ENCODE assay signal across 20 cellular contexts in the genomic region with DNA sequence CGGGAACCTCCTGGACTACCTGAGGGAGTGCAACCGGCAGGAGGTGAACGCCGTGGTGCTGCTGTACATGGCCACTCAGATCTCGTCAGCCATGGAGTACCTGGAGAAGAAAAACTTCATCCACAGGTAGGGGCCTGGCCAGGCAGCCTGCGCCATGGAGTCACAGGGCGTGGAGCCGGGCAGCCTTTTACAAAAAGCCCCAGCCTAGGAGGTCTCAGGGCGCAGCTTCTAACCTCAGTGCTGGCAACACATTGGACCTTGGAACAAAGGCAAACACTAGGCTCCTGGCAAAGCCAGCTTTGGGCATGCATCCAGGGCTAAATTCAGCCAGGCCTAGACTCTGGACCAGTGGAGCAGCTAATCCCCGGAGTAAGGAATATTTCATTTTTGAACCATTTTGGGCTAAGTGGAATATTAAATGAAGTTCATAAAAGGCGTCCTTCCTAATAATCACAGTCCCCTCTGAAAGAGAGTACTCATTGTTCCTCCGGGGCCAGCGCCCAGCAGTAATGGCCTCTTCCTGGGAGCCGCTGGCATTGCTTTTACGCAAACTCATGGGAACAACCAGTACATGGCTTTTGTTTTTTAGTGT. TPM values are rescaled to one million over a fixed set of nuclear protein-coding genes. Genes with fewer than 3 reads are reported as not detected.
A peak's percentile ranks its signal among the peaks of the same experiment; 100 is the strongest.
DNase-seq lines count a peak whose midpoint lies in the region; ATAC-seq, FAIRE-seq and TF ChIP-seq lines count a peak whose summit lies in the region.
"Had no signal": no experiment of that assay in that cellular context is flagged by ENCODE, and none has a peak within 500 bp of the region (broad histone marks: within the 10 kb centered on the region; RNA-seq: fewer than 3 reads in every experiment).

No MANE protein-coding gene starts in this region.

- H2AFZ ChIP-seq in HepG2 (ENCODE audit: low read length), result no peak overlapping the region

- H3K4me1 ChIP-seq in colonic mucosa (no peaks in the 10 kb centered on the region), HepG2 (ENCODE audit: insufficient read depth, low read length) (peaks cover 24% of the 10 kb centered on the region), stomach (peaks cover 27 to 70% (median 56%) of the 10 kb centered on the region in 4 donors), SJCRH30 (peaks cover 14% of the 10 kb centered on the region)
- H3K4me1 ChIP-seq: left lung had no signal

- intact Hi-C loops in colonic mucosa (cut with DNase I) (loop anchor here (5.0 kb wide), 1 partner anchor 124 kb away; no protein-coding TSS in a partner anchor), HepG2 (cut with micrococcal nuclease; ENCODE audit: unreplicated experiment) (loop anchor here (1.0 kb wide), 1 partner anchor 49 kb away; no protein-coding TSS in a partner anchor), stomach (cut with DNase I; ENCODE audit: low total_unique reads) (no loop called here)

- H3K4me2 ChIP-seq in HepG2 (ENCODE audit: low read depth, low read length), result peak overlapping the region; percentile 29; the same call in 1 of the 2 replicates
- H3K4me2 ChIP-seq: BLaER1 had no signal

- H3K79me2 ChIP-seq in HepG2 (ENCODE audit: insufficient read depth, low read length), result no peaks in the 10 kb centered on the region

- BruUV-seq in HepG2 (replicated peaks; lab: Mats Ljungman, UMichigan), result no TSS peak

- TF ChIP-seq CTCF in colonic mucosa (IDR thresholded peaks at IDR 0.05), result no peak
- no peak for TF ChIP-seq CTCF in HepG2 (CRISPR knock-in tag; IDR thresholded peaks at IDR 0.05)
- TF ChIP-seq CTCF in stomach (IDR thresholded peaks at IDR 0.05), result peak in 1 of 7 experiments; percentile 7

- CTCF ChIA-PET in HepG2 (lab: Yijun Ruan, JAX; ENCODE audit: low intra/inter-chr PET ratio, low total read pairs), result no interaction called here

- ATAC-seq in HepG2 (peak; percentile 99), GM18868 (IDR thresholded peaks at IDR 0.05; ENCODE audit: unreplicated experiment) (no peak), GM21528 (IDR thresholded peaks at IDR 0.05; ENCODE audit: low FRiP score, unreplicated experiment) (no peak)
- ATAC-seq: K562; left lung; stimulated activated effector memory CD8-positive, alpha-beta T cell treated with anti-CD3 and anti-CD28 coated beads, Interleukin-12 subunit alpha, Interleukin-12 subunit beta, amount 100 ng/mL, for 72 hours had no signal

- H3K27ac ChIP-seq in colonic mucosa (peak overlapping the region; percentile 19), HepG2 (ENCODE audit: extremely low read length, insufficient read depth, low read length) (peak overlapping the region; percentile 57), stomach (peak overlapping the region; percentile 48 to 79 (median 60)), SJCRH30 (no peak overlapping the region)
- H3K27ac ChIP-seq: BLaER1, left lung, neutrophil had no signal

- no peak overlapping the region for H3K4me3 ChIP-seq in colonic mucosa
- no peak overlapping the region for H3K4me3 ChIP-seq in HepG2 (replicated peaks in 1 of 3; ENCODE audit: insufficient read depth in 1 of 3, low read depth in 2 of 3, low read length in 3 of 3)
- no peak overlapping the region for H3K4me3 ChIP-seq in stomach
- H3K4me3 ChIP-seq in SJCRH30, result no peak overlapping the region
- H3K4me3 ChIP-seq: BLaER1, K562, left lung had no signal

- TF ChIP-seq EP300 in HepG2 (IDR thresholded peaks at IDR 0.05; ENCODE audit: low read depth in 2 of 2, low read length in 2 of 2) (no peak), HepG2 (CRISPR knock-in tag; IDR thresholded peaks at IDR 0.05; ENCODE audit: borderline replicate concordance) (no peak), stomach (IDR thresholded peaks at IDR 0.05) (peak; percentile 6)

- DNase-seq in NCI-H1092 (lab: John Stamatoyannopoulos, UW) (peak; percentile 82), colonic mucosa (peak; percentile 92), HepG2 (ENCODE audit: low spot score) (peak; percentile 84), stomach (peak; percentile 89), SJCRH30 (no peak), activated gamma-delta T cell (lab: John Stamatoyannopoulos, UW) (no peak)
- DNase-seq: activated CD4-positive, alpha-beta memory T cell treated with anti-CD3 and anti-CD28 coated beads, Interleukin-2, amount 10 ng/mL, durations not matched to agents 7 days and 5 days; activated naive CD4-positive, alpha-beta T cell treated with Interleukin-2 at 50 U/mL for 16 hours; dermis blood vessel endothelial cell; left lung; NCI-H2081 treated with DMSO at 0.1 percent for 48 hours; stimulated activated CD4-positive, alpha-beta T cell treated with anti-CD3 and anti-CD28 coated beads, Interleukin-2, amount 100 ng/mL, for 24 hours; T-helper 2 cell had no signal

- H3K27me3 ChIP-seq in colonic mucosa (no peaks in the 10 kb centered on the region), HepG2 (ENCODE audit: control insufficient read depth in 1 of 2, insufficient read depth in 2 of 2, low read length in 2 of 2) (no peaks in the 10 kb centered on the region), stomach (no peaks in the 10 kb centered on the region), SJCRH30 (no peaks in the 10 kb centered on the region)
- H3K27me3 ChIP-seq: BLaER1, left lung, neutrophil had no signal

- TF ChIP-seq RAD21 in HepG2 (CRISPR knock-in tag; IDR thresholded peaks at IDR 0.05), result no peak

- H4K20me1 ChIP-seq in HepG2 (ENCODE audit: insufficient read depth, low read length), result peaks cover 9% of the 10 kb centered on the region

- 44% methylated on average over 10 of the region's 15 CpGs for WGBS in HepG2 (ENCODE audit: low lambda C conversion rate)
- WGBS in stomach, 5 donors, result 32 to 56% (median 39%) methylated on average over 11 to 15 of the region's 15 CpGs

- peak; percentile 86 for FAIRE-seq in HepG2 (lab: Jason Lieb, UNC)
- FAIRE-seq: K562 had no signal

- TF ChIP-seq POLR2A in HepG2 (IDR thresholded peaks at IDR 0.05; ENCODE audit: insufficient read depth in 1 of 2, low read depth in 2 of 2, low read length in 2 of 2), result no peak
- no peak for TF ChIP-seq POLR2A in stomach (IDR thresholded peaks at IDR 0.05)

- in situ Hi-C loops in HepG2 (cut with HindIII; ENCODE audit: extremely low pct_ligation_motif_present, low pct_unique_long_range_greater_than_20kb), result no loop called here

- POLR2A ChIA-PET in HepG2 (lab: Yijun Ruan, JAX), result interaction anchor here (0.6 kb wide), 1 partner anchor 145 kb away, joined by 4 read pairs; no protein-coding TSS in a partner anchor

- H3K9ac ChIP-seq in colonic mucosa (ENCODE audit: low read depth in 2 of 2, low read length in 2 of 2) (peak overlapping the region in 1 of 2 donors; percentile 66), HepG2 (ENCODE audit: insufficient read depth, low read depth, low read length) (no peak overlapping the region)
- H3K9ac ChIP-seq: BLaER1 had no signal

- no peaks in the 10 kb centered on the region for H3K36me3 ChIP-seq in colonic mucosa
- H3K36me3 ChIP-seq in HepG2 (replicated peaks in 1 of 2; ENCODE audit: control insufficient read depth in 1 of 2, insufficient read depth in 2 of 2, low read length in 2 of 2), result peaks cover 24 to 74% of the 10 kb centered on the region in 2 experiments; a peak in 4 of 5 replicates
- peaks cover 52 to 94% (median 80%) of the 10 kb centered on the region in 4 donors for H3K36me3 ChIP-seq in stomach
- peaks cover 58% of the 10 kb centered on the region for H3K36me3 ChIP-seq in SJCRH30

- H3K9me3 ChIP-seq in colonic mucosa, result no peaks in the 10 kb centered on the region
- no peaks in the 10 kb centered on the region for H3K9me3 ChIP-seq in HepG2 (ENCODE audit: low read length)
- H3K9me3 ChIP-seq in stomach, result no peaks in the 10 kb centered on the region
- no peaks in the 10 kb centered on the region for H3K9me3 ChIP-seq in SJCRH30 (replicated peaks)
- H3K9me3 ChIP-seq: BLaER1, left lung, neutrophil had no signal

RNA-seq across cellular contexts. Expression of gene QRFP, which starts 23.6 kb away (rescaled TPM):
- total RNA-seq in colonic mucosa (under 1 TPM in 1 of 2 donors, not detected in 1; 0.77 TPM), HepG2 (2016; rRNA removed; fragmentation: Illumina TruSeq; extraction: Trizol) (not detected in 2 replicates), stomach (not detected)
- total RNA-seq in HepG2 (2016; cell fraction: cytosol; rRNA removed; fragmentation: Illumina TruSeq; extraction: Trizol; ENCODE audit: low read depth), result not detected in 2 replicates
- not detected in 2 replicates for total RNA-seq in HepG2 (2016; cell fraction: insoluble cytoplasmic fraction; rRNA removed; fragmentation: Illumina TruSeq; extraction: Trizol)
- total RNA-seq in HepG2 (2016; cell fraction: membrane; rRNA removed; fragmentation: Illumina TruSeq; extraction: Trizol), result not detected in 2 replicates
- total RNA-seq in HepG2 (2016; cell fraction: nucleus; rRNA removed; fragmentation: Illumina TruSeq; extraction: Trizol), result not detected in 2 replicates
- polyA plus RNA-seq in HepG2 (2011; rRNA removed) (not detected in 2 replicates), stomach (not detected)
- not detected in 2 replicates for polyA plus RNA-seq in HepG2 (2011; cell fraction: cytosol; rRNA removed)
- polyA plus RNA-seq in HepG2 (2011; cell fraction: nucleus; rRNA removed), result not detected in 2 replicates
- 0.15 TPM in 1 of 2 replicates, not detected in the other for polyA plus RNA-seq in HepG2 (2012)
- polyA plus RNA-seq in HepG2 (2016; cell fraction: cytosol; fragmentation: Illumina TruSeq; extraction: Trizol; ENCODE audit: low read depth), result not detected in 2 replicates
- not detected in 2 replicates for polyA plus RNA-seq in HepG2 (2016; cell fraction: insoluble cytoplasmic fraction; fragmentation: Illumina TruSeq; extraction: Trizol; ENCODE audit: low read depth)
- polyA plus RNA-seq in HepG2 (2016; cell fraction: membrane; fragmentation: Illumina TruSeq; extraction: Trizol; ENCODE audit: low read depth), result not detected in 2 replicates
- polyA plus RNA-seq in HepG2 (2016; cell fraction: nucleus; fragmentation: Illumina TruSeq; extraction: Trizol; ENCODE audit: insufficient read depth, low read depth), result not detected in 2 replicates
- polyA minus RNA-seq in HepG2 (2011; rRNA and poly(A)+ RNA removed; ENCODE audit: low replicate concordance), result not detected in 2 replicates
- not detected in 2 replicates for polyA minus RNA-seq in HepG2 (2011; cell fraction: cytosol; rRNA and poly(A)+ RNA removed)
- polyA minus RNA-seq in HepG2 (2011; cell fraction: nucleus; rRNA and poly(A)+ RNA removed), result not detected in 2 replicates
- not detected in 2 replicates for total RNA-seq in SJCRH30 (2014; rRNA removed; shearing (Covaris generic))
- total RNA-seq: activated CD4-positive, alpha-beta memory T cell treated with anti-CD3 and anti-CD28 coated beads, Interleukin-2, amount 10 ng/mL, durations not matched to agents 7 days and 5 days; dermis blood vessel endothelial cell; fibroblast of villous mesenchyme; K562 had no signal
- polyA plus RNA-seq: K562 had no signal

RNA-seq across cellular contexts. Expression of gene ABL1, which starts 38.0 kb away (rescaled TPM):
- total RNA-seq in colonic mucosa (10 to 100 TPM; 86.0 to 97.9 TPM), HepG2 (2016; rRNA removed; fragmentation: Illumina TruSeq; extraction: Trizol) (19.3 and 20.4 TPM in 2 replicates), stomach (10 to 100 TPM; 36.2 to 95.9 (median 61.4) TPM)
- 2.2 and 2.4 TPM in 2 replicates for total RNA-seq in HepG2 (2016; cell fraction: cytosol; rRNA removed; fragmentation: Illumina TruSeq; extraction: Trizol; ENCODE audit: low read depth)
- 15.8 and 21.7 TPM in 2 replicates for total RNA-seq in HepG2 (2016; cell fraction: insoluble cytoplasmic fraction; rRNA removed; fragmentation: Illumina TruSeq; extraction: Trizol)
- 9.2 and 9.8 TPM in 2 replicates for total RNA-seq in HepG2 (2016; cell fraction: membrane; rRNA removed; fragmentation: Illumina TruSeq; extraction: Trizol)
- total RNA-seq in HepG2 (2016; cell fraction: nucleus; rRNA removed; fragmentation: Illumina TruSeq; extraction: Trizol), result 21.9 and 22.1 TPM in 2 replicates
- polyA plus RNA-seq in HepG2 (2011; rRNA removed) (10.8 and 14.1 TPM in 2 replicates), stomach (10 to 100 TPM; 19.0 to 34.2 (median 31.0) TPM)
- 11.9 and 13.3 TPM in 2 replicates for polyA plus RNA-seq in HepG2 (2011; cell fraction: cytosol; rRNA removed)
- 13.6 and 15.9 TPM in 2 replicates for polyA plus RNA-seq in HepG2 (2011; cell fraction: nucleus; rRNA removed)
- 17.7 and 20.4 TPM in 2 replicates for polyA plus RNA-seq in HepG2 (2012)
- polyA plus RNA-seq in HepG2 (2016; cell fraction: cytosol; fragmentation: Illumina TruSeq; extraction: Trizol; ENCODE audit: low read depth), result 1.8 and 1.9 TPM in 2 replicates
- polyA plus RNA-seq in HepG2 (2016; cell fraction: insoluble cytoplasmic fraction; fragmentation: Illumina TruSeq; extraction: Trizol; ENCODE audit: low read depth), result 15.4 and 23.6 TPM in 2 replicates
- polyA plus RNA-seq in HepG2 (2016; cell fraction: membrane; fragmentation: Illumina TruSeq; extraction: Trizol; ENCODE audit: low read depth), result 4.9 and 5.1 TPM in 2 replicates
- 30.9 and 34.3 TPM in 2 replicates for polyA plus RNA-seq in HepG2 (2016; cell fraction: nucleus; fragmentation: Illumina TruSeq; extraction: Trizol; ENCODE audit: insufficient read depth, low read depth)
- polyA minus RNA-seq in HepG2 (2011; rRNA and poly(A)+ RNA removed; ENCODE audit: low replicate concordance), result 34.8 and 80.5 TPM in 2 replicates
- polyA minus RNA-seq in HepG2 (2011; cell fraction: cytosol; rRNA and poly(A)+ RNA removed), result 19.1 and 20.7 TPM in 2 replicates
- polyA minus RNA-seq in HepG2 (2011; cell fraction: nucleus; rRNA and poly(A)+ RNA removed), result 24.1 and 29.0 TPM in 2 replicates
- total RNA-seq in SJCRH30 (2014; rRNA removed; shearing (Covaris generic)), result 57.2 and 58.0 TPM in 2 replicates

Comparison
In these comparisons a context has a peak if more than half of its experiments do, and no peak if none do; other contexts are left out.
1. DNase-seq: peak in NCI-H1092 (single experiment), colonic mucosa (single experiment), HepG2 (single experiment) and stomach (single experiment); none in SJCRH30 (0 of 2) and activated gamma-delta T cell (single experiment).